ENCODE assay signal across 18 cellular contexts in genomic region chr9:72012642-72013041, GRCh38. TPM values are rescaled to one million over a fixed set of nuclear protein-coding genes. Genes with fewer than 3 reads are reported as not detected.
DNase-seq lines count a peak whose midpoint lies in the region; ATAC-seq, FAIRE-seq and TF ChIP-seq lines count a peak whose summit lies in the region.
"Had no signal": no experiment of that assay in that cellular context is flagged by ENCODE, and none has a peak within 500 bp of the region (broad histone marks: within the 10 kb centered on the region; RNA-seq: fewer than 3 reads in every experiment).

No MANE protein-coding gene starts in this region.

- peak; percentile 64 to 72 for ATAC-seq in stimulated activated naive B cell treated with anti-CD40 and anti-IgM and Interleukin-4, amounts not matched to agents 10 μg/mL and 1 μg/mL and 100 μg/mL, for 72 hours (replicated peaks)
- ATAC-seq in HG03442 (IDR thresholded peaks at IDR 0.05; ENCODE audit: unreplicated experiment), result no peak
- ATAC-seq in SK-N-SH treated with all-trans-retinoic acid at 6 μM for 48 hours, result no peak
- ATAC-seq: CD8-positive, alpha-beta T cell had no signal

- H3K27me3 ChIP-seq in GM23248 (replicated peaks; ENCODE audit: insufficient read depth) (no peaks in the 10 kb centered on the region), PC-9 (ENCODE audit: insufficient read depth, low read depth) (no peaks in the 10 kb centered on the region), sigmoid colon (no peaks in the 10 kb centered on the region)

- CTCF ChIA-PET in PC-9 (lab: Charles Lee), result interaction anchor here (0.6 to 1.7 kb wide), 3 partner anchors 12 to 809 kb away, joined by 3 to 20 read pairs (median 6); no protein-coding TSS in a partner anchor

- FAIRE-seq in kidney (lab: Jason Lieb, UNC), result no peak

- 63 to 69% methylated on average over 4 of the region's 4 CpGs for WGBS in GM23248 (ENCODE audit: low coverage in 1 of 2, low lambda C conversion rate in 2 of 2, missing lambda C conversion rate in 2 of 2), 2 experiments
- 52 to 80% methylated on average over 4 of the region's 4 CpGs for WGBS in sigmoid colon, 2 donors

- H3K36me3 ChIP-seq in GM23248 (ENCODE audit: low read depth) (no peaks in the 10 kb centered on the region), PC-9 (ENCODE audit: low read depth) (no peaks in the 10 kb centered on the region), kidney (ENCODE audit: control insufficient read depth in 1 of 2, insufficient read depth in 2 of 2, low read length in 2 of 2) (no peaks in the 10 kb centered on the region), sigmoid colon (no peaks in the 10 kb centered on the region)

- no peaks in the 10 kb centered on the region for H3K27me3 Mint-ChIP-seq in stimulated activated naive B cell treated with anti-CD40 and anti-IgM and Interleukin-4, amounts not matched to agents 10 μg/mL and 1 μg/mL and 100 μg/mL, for 72 hours

- no peak for TF ChIP-seq EP300 in sigmoid colon (IDR thresholded peaks at IDR 0.05)

- no peak overlapping the region for H3K4me3 Mint-ChIP-seq in stimulated activated naive B cell treated with anti-CD40 and anti-IgM and Interleukin-4, amounts not matched to agents 10 μg/mL and 1 μg/mL and 100 μg/mL, for 72 hours
- H3K4me3 Mint-ChIP-seq: CD8-positive, alpha-beta T cell had no signal

- no peak overlapping the region for H3K27ac ChIP-seq in GM23248
- no peak overlapping the region for H3K27ac ChIP-seq in PC-9
- peak overlapping the region; percentile 78 to 91 for H3K27ac ChIP-seq in kidney (ENCODE audit: low read depth in 2 of 2, low read length in 2 of 2)
- no peak overlapping the region for H3K27ac ChIP-seq in sigmoid colon

- H3K36me3 Mint-ChIP-seq in stimulated activated naive B cell treated with anti-CD40 and anti-IgM and Interleukin-4, amounts not matched to agents 10 μg/mL and 1 μg/mL and 100 μg/mL, for 72 hours, result no peaks in the 10 kb centered on the region
- H3K36me3 Mint-ChIP-seq: CD8-positive, alpha-beta T cell had no signal

- H2AFZ ChIP-seq in GM23248, result no peak overlapping the region
- no peak overlapping the region for H2AFZ ChIP-seq in PC-9

- peaks cover 3 to 16% of the 10 kb centered on the region in 2 donors for H3K4me1 Mint-ChIP-seq in stimulated activated naive B cell treated with anti-CD40 and anti-IgM and Interleukin-4, amounts not matched to agents 10 μg/mL and 1 μg/mL and 100 μg/mL, for 72 hours

- H3K4me1 ChIP-seq in GM23248 (ENCODE audit: insufficient read depth) (no peaks in the 10 kb centered on the region), PC-9 (replicated peaks; ENCODE audit: insufficient read depth) (peaks cover 11% of the 10 kb centered on the region; the same call in 1 of the 2 replicates), kidney (ENCODE audit: control insufficient read depth in 1 of 2, insufficient read depth in 1 of 2, low read depth in 1 of 2, low read length in 2 of 2) (peaks cover 0 to 10% of the 10 kb centered on the region in 2 donors), sigmoid colon (no peaks in the 10 kb centered on the region)

- H4K20me1 ChIP-seq in GM23248 (ENCODE audit: insufficient read depth) (no peaks in the 10 kb centered on the region), PC-9 (ENCODE audit: insufficient read depth) (no peaks in the 10 kb centered on the region)

- BruUV-seq in PC-9 (replicated peaks; lab: Mats Ljungman, UMichigan), result no TSS peak

- H3K4me2 ChIP-seq in GM23248 (ENCODE audit: unreplicated experiment) (no peak overlapping the region), PC-9 (no peak overlapping the region)

- no peaks in the 10 kb centered on the region for H3K79me2 ChIP-seq in GM23248 (ENCODE audit: insufficient read depth)
- H3K79me2 ChIP-seq in PC-9 (ENCODE audit: low read depth), result no peaks in the 10 kb centered on the region

- H3K9me2 ChIP-seq in GM23248 (ENCODE audit: insufficient read depth) (no peaks in the 10 kb centered on the region), PC-9 (ENCODE audit: insufficient read depth) (no peaks in the 10 kb centered on the region)

- TF ChIP-seq CTCF in PC-9 (conservative IDR thresholded peaks at IDR 0.05) (no peak), kidney (IDR thresholded peaks at IDR 0.05; ENCODE audit: borderline replicate concordance, extremely low read depth, insufficient read depth) (no peak), sigmoid colon (IDR thresholded peaks at IDR 0.05) (no peak), GM10266 (IDR thresholded peaks at IDR 0.05; ENCODE audit: control insufficient read depth, insufficient read depth, low read depth, missing control alignments) (no peak)

- in situ Hi-C loops in GM23248 (cut with MboI), result loop anchor here (10.0 kb wide), 1 partner anchor 208 kb away; no protein-coding TSS in a partner anchor

- intact Hi-C loops in PC-9 (cut with micrococcal nuclease; ENCODE audit: unreplicated experiment), result loop anchor here (5.0 kb wide), 1 partner anchor 100 kb away; the partner anchor contains the start of genes ABHD17B and C9orf85
- intact Hi-C loops in kidney (cut with DNase I), result no loop called here
- intact Hi-C loops in sigmoid colon (cut with DNase I), result no loop called here

- H3K9me3 ChIP-seq in GM23248 (ENCODE audit: low read depth) (no peaks in the 10 kb centered on the region), PC-9 (ENCODE audit: insufficient read depth, low read depth) (no peaks in the 10 kb centered on the region), kidney (ENCODE audit: control insufficient read depth in 1 of 2, low read length in 2 of 2) (no peaks in the 10 kb centered on the region), sigmoid colon (no peaks in the 10 kb centered on the region)

- H3K27ac Mint-ChIP-seq in stimulated activated naive B cell treated with anti-CD40 and anti-IgM and Interleukin-4, amounts not matched to agents 10 μg/mL and 1 μg/mL and 100 μg/mL, for 72 hours, result no peak overlapping the region
- H3K27ac Mint-ChIP-seq: CD8-positive, alpha-beta T cell had no signal

- no peak for TF ChIP-seq POLR2A in sigmoid colon (IDR thresholded peaks at IDR 0.05)

- H3F3A ChIP-seq in GM23248 (ENCODE audit: insufficient read depth) (no peaks in the 10 kb centered on the region), PC-9 (ENCODE audit: insufficient read depth, low read depth) (no peaks in the 10 kb centered on the region)

- H3K4me3 ChIP-seq in GM23248, result no peak overlapping the region
- no peak overlapping the region for H3K4me3 ChIP-seq in PC-9
- no peak overlapping the region for H3K4me3 ChIP-seq in kidney (ENCODE audit: low read length in 2 of 2)
- H3K4me3 ChIP-seq in sigmoid colon, result no peak overlapping the region

- no peaks in the 10 kb centered on the region for H3K9me3 Mint-ChIP-seq in stimulated activated naive B cell treated with anti-CD40 and anti-IgM and Interleukin-4, amounts not matched to agents 10 μg/mL and 1 μg/mL and 100 μg/mL, for 72 hours
- H3K9me3 Mint-ChIP-seq: CD8-positive, alpha-beta T cell had no signal

- POLR2A ChIA-PET in PC-9 (lab: Charles Lee; ENCODE audit: unreplicated experiment), result interaction anchor here (0.6 kb wide), 3 partner anchors 262 to 818 kb away, joined by 4 to 8 read pairs (median 5); no protein-coding TSS in a partner anchor

- no peak overlapping the region for H3K9ac ChIP-seq in GM23248
- no peak overlapping the region for H3K9ac ChIP-seq in kidney (ENCODE audit: low read length in 2 of 2)

- peak; percentile 13 for DNase-seq in GM23248
- DNase-seq in PC-9, result peak; percentile 9 to 64
- no peak for DNase-seq in kidney
- no peak for DNase-seq in stimulated activated naive B cell treated with anti-CD40 and anti-IgM and Interleukin-4, amounts not matched to agents 10 μg/mL and 1 μg/mL and 100 μg/mL, for 72 hours
- DNase-seq in sigmoid colon, result no peak
- no peak for DNase-seq in GM10266 (ENCODE audit: extremely low spot score)
- DNase-seq: CD8-positive, alpha-beta T cell; DMS 273 treated with DMSO at 0.1 percent for 48 hours; NCI-H1436 treated with DMSO at 0.1 percent for 48 hours; NCI-H2081 treated with DMSO at 0.1 percent for 48 hours; NCI-H2227 treated with DMSO at 0.1 percent for 48 hours; NCI-H526; OCI-M1; T-helper 1 cell had no signal

TF ChIP-seq in SK-N-SH treated with all-trans-retinoic acid at 6 μM for 48 hours, 23 proteins besides CTCF, POLR2A, EP300 and RAD21 (continues in another document):
- TF ChIP-seq BACH2 (CRISPR knock-in tag; IDR thresholded peaks at IDR 0.05; ENCODE audit: borderline replicate concordance) (no peak), ZNF70 (CRISPR knock-in tag; IDR thresholded peaks at IDR 0.05) (no peak), CSRNP3 (CRISPR knock-in tag; IDR thresholded peaks at IDR 0.05) (no peak), ZNF565 (CRISPR knock-in tag; conservative IDR thresholded peaks at IDR 0.05; ENCODE audit: low read depth) (no peak), GLIS3 (CRISPR knock-in tag; IDR thresholded peaks at IDR 0.05) (no peak), POU6F1 (CRISPR knock-in tag; IDR thresholded peaks at IDR 0.05; ENCODE audit: borderline replicate concordance, low read depth) (no peak)

RNA-seq across cellular contexts. Expression of gene C9orf57, which starts 47.8 kb away (rescaled TPM):
- total RNA-seq in GM23248 (2014; rRNA removed; shearing (Covaris generic)), result not detected in 2 replicates
- polyA plus RNA-seq in GM23248 (2016; fragmentation: Nextera tagmentation; extraction: Ambion mirVana) (not detected in 2 replicates), kidney (ENCODE audit: insufficient read depth, low read depth, low replicate concordance) (not detected), sigmoid colon (under 1 TPM in 1 of 3 donors, not detected in 2; 0.60 TPM)
- total RNA-seq in PC-9 (2021) (not detected in 2 replicates), kidney (not detected), sigmoid colon (not detected)
- total RNA-seq: CD8-positive, alpha-beta T cell; SK-MEL-5 had no signal
- polyA plus RNA-seq: BJ had no signal

Comparison
In these comparisons a context has a peak if more than half of its experiments do, and no peak if none do; other contexts are left out.
1. DNase-seq: peak in GM23248 (single experiment) and PC-9 (2 of 2); none in kidney (single experiment), stimulated activated naive B cell treated with anti-CD40 and anti-IgM and Interleukin-4, amounts not matched to agents 10 μg/mL and 1 μg/mL and 100 μg/mL, for 72 hours (single experiment), sigmoid colon (single experiment) and GM10266 (single experiment).
2. H3K27ac ChIP-seq: peak in kidney (2 of 2); none in GM23248 (single experiment), PC-9 (single experiment) and sigmoid colon (0 of 4).
3. ATAC-seq: peak in stimulated activated naive B cell treated with anti-CD40 and anti-IgM and Interleukin-4, amounts not matched to agents 10 μg/mL and 1 μg/mL and 100 μg/mL, for 72 hours (2 of 2); none in HG03442 (single experiment) and SK-N-SH treated with all-trans-retinoic acid at 6 μM for 48 hours (single experiment).